25 cellular contexts compared by ENCODE assay signal in the genomic region with DNA sequence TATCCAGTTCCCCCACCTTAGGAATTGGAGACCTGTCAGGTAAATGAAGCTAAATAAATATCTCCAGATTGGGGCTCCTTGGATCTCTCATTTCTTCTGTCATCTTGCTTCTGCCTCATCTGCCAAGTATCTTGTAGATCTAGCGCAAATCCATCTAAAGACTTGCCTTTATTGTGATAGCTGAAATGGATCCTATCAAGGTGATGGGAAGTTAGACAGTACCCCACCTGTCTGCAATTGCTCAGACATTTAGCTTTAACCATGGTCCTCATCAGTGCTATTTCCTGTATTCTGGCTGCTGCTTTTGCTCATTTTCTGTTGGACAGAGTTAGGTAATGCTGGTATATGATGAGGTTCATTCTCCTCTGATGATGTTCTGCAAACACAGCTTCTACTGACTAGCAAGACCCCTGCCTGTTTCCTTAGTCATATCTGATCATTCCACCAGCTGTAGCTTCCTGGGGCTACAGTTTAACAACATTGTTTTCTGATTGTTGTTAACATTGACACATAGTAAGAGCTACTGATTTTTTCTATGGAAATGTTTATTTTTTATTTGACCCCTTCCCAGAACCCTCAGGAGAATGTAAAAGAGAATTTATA.
"Had no signal": no experiment of that assay in that cellular context is flagged by ENCODE, and none has a peak within 500 bp of the region (broad histone marks: within the 10 kb centered on the region; RNA-seq: fewer than 3 reads in every experiment).

No MANE protein-coding gene starts in this region.

- ATAC-seq: activated CD8-positive, alpha-beta T cell treated with anti-CD3 and anti-CD28 coated beads, Interleukin-2, amount 10 ng/mL, durations not matched to agents 7 days and 5 days; activated naive CD4-positive, alpha-beta T cell treated with anti-CD3 and anti-CD28 coated beads, Interleukin-2, amount 50 U/mL, for 72 hours; heart left ventricle; left colon; mucosa of descending colon; right lobe of liver; stimulated activated memory B cell treated with anti-CD40 and anti-IgM and Interleukin-4, amounts not matched to agents 10 μg/mL and 1 μg/mL and 100 μg/mL, for 72 hours had no signal

- DNase-seq: activated CD4-positive, alpha-beta T cell treated with anti-CD3 and anti-CD28 coated beads for 1 hour; activated CD4-positive, alpha-beta T cell treated with anti-CD3 and anti-CD28 coated beads, Interleukin-2, amount 50 U/mL, for 1 hour; activated CD8-positive, alpha-beta T cell treated with anti-CD3 and anti-CD28 coated beads, Interleukin-2, amount 10 ng/mL, durations not matched to agents 7 days and 5 days; activated gamma-delta T cell treated with Interleukin-2 at 50 U/mL for 16 hours; activated T-cell treated with anti-CD3 and anti-CD28 coated beads, Interleukin-2, amount 50 U/mL, for 1 hour; cerebellar nuclear complex; cortex of kidney; heart left ventricle; islet precursor cell; left colon; mucosa of descending colon; nephron progenitor cell; nucleus accumbens; right lobe of liver; small intestine; stimulated activated CD4-positive, alpha-beta T cell treated with anti-CD3 and anti-CD28 coated beads, Interleukin-15, amount 100 ng/mL, for 24 hours; stomach; T-helper 9 cell; transverse colon had no signal

- H3K27me3 ChIP-seq: ascending aorta, heart left ventricle, right lobe of liver, stomach, suprapubic skin, transverse colon had no signal

- H3K4me1 Mint-ChIP-seq: memory B cell; stimulated activated memory B cell treated with anti-CD40 and anti-IgM and Interleukin-4, amounts not matched to agents 10 μg/mL and 1 μg/mL and 100 μg/mL, for 72 hours had no signal

- H3K36me3 Mint-ChIP-seq: activated naive CD4-positive, alpha-beta T cell treated with anti-CD3 and anti-CD28 coated beads, Interleukin-2, amount 50 U/mL, for 72 hours; memory B cell; stimulated activated memory B cell treated with anti-CD40 and anti-IgM and Interleukin-4, amounts not matched to agents 10 μg/mL and 1 μg/mL and 100 μg/mL, for 72 hours had no signal

- H3K4me3 ChIP-seq: ascending aorta, heart left ventricle, mucosa of descending colon, right lobe of liver, stomach, suprapubic skin, transverse colon had no signal

- H3K27ac Mint-ChIP-seq: activated CD8-positive, alpha-beta T cell treated with anti-CD3 and anti-CD28 coated beads, Interleukin-2, amount 10 ng/mL, durations not matched to agents 7 days and 5 days; activated naive CD4-positive, alpha-beta T cell treated with anti-CD3 and anti-CD28 coated beads, Interleukin-2, amount 50 U/mL, for 72 hours; memory B cell; nephron progenitor cell; stimulated activated memory B cell treated with anti-CD40 and anti-IgM and Interleukin-4, amounts not matched to agents 10 μg/mL and 1 μg/mL and 100 μg/mL, for 72 hours had no signal

- H3K4me1 ChIP-seq: ascending aorta, heart left ventricle, right lobe of liver, suprapubic skin, transverse colon had no signal

- H3K27me3 Mint-ChIP-seq: memory B cell; stimulated activated memory B cell treated with anti-CD40 and anti-IgM and Interleukin-4, amounts not matched to agents 10 μg/mL and 1 μg/mL and 100 μg/mL, for 72 hours had no signal

- H3K9me3 Mint-ChIP-seq: activated naive CD4-positive, alpha-beta T cell treated with anti-CD3 and anti-CD28 coated beads, Interleukin-2, amount 50 U/mL, for 72 hours; memory B cell; nephron progenitor cell; stimulated activated memory B cell treated with anti-CD40 and anti-IgM and Interleukin-4, amounts not matched to agents 10 μg/mL and 1 μg/mL and 100 μg/mL, for 72 hours had no signal

- H3K4me3 Mint-ChIP-seq: activated CD8-positive, alpha-beta T cell treated with anti-CD3 and anti-CD28 coated beads, Interleukin-2, amount 10 ng/mL, durations not matched to agents 7 days and 5 days; memory B cell; nephron progenitor cell; stimulated activated memory B cell treated with anti-CD40 and anti-IgM and Interleukin-4, amounts not matched to agents 10 μg/mL and 1 μg/mL and 100 μg/mL, for 72 hours had no signal

- H3K36me3 ChIP-seq: ascending aorta, heart left ventricle, right lobe of liver, stomach, suprapubic skin, transverse colon had no signal

- H3K9me3 ChIP-seq: ascending aorta, heart left ventricle, mucosa of descending colon, right lobe of liver, stomach, suprapubic skin, transverse colon had no signal

- H3K27ac ChIP-seq: ascending aorta, epithelial cell of prostate, heart left ventricle, right lobe of liver, stomach, suprapubic skin, transverse colon had no signal
